ENCODE assay signal across 18 cellular contexts in genomic region chr3:98608029-98608428, GRCh38.
"Had no signal": no experiment of that assay in that cellular context is flagged by ENCODE, and none has a peak within 500 bp of the region (broad histone marks: within the 10 kb centered on the region; RNA-seq: fewer than 3 reads in every experiment).

No MANE protein-coding gene starts in this region.

- H3K9me3 ChIP-seq: neutrophil, ovary, pancreas, prostate gland, psoas muscle, right atrium auricular region, right lobe of liver, sigmoid colon had no signal

- H3K4me1 ChIP-seq: neural progenitor cell, pancreas, parathyroid adenoma, prostate gland, psoas muscle, right atrium auricular region, right lobe of liver, sigmoid colon, spleen had no signal

- ATAC-seq: naive thymus-derived CD8-positive, alpha-beta T cell; natural killer cell; natural killer cell treated with Interleukin-12 subunit alpha and Interleukin-12 subunit beta and Interleukin-15 and Interleukin-18, amount 100 ng/mL, for 72 hours; pancreas; psoas muscle; right cardiac atrium; right lobe of liver; sciatic nerve had no signal

- H3K27ac ChIP-seq: neural progenitor cell, neutrophil, ovary, pancreas, parathyroid adenoma, prostate gland, psoas muscle, right atrium auricular region, right lobe of liver, sigmoid colon, skin epidermis, spleen had no signal

- H3K4me3 ChIP-seq: neural progenitor cell, ovary, pancreas, prostate gland, psoas muscle, right atrium auricular region, right lobe of liver, sigmoid colon, skin epidermis, smooth muscle cell, spleen had no signal

- H3K36me3 ChIP-seq: neural progenitor cell, neutrophil, ovary, pancreas, prostate gland, right atrium auricular region, right lobe of liver, sigmoid colon, spleen had no signal
